In genomic region chr7:4527988-4528641, GRCh38 we compare ENCODE assay signal across 18 cellular contexts.
DNase-seq lines count a peak whose midpoint lies in the region; ATAC-seq and TF ChIP-seq lines count a peak whose summit lies in the region.
"Had no signal": no experiment of that assay in that cellular context is flagged by ENCODE, and none has a peak within 500 bp of the region (broad histone marks: within the 10 kb centered on the region; RNA-seq: fewer than 3 reads in every experiment).

No MANE protein-coding gene starts in this region.

- CTCF ChIA-PET in HCT116 (lab: Charles Lee), result no interaction called here

- H3K4me3 Mint-ChIP-seq in T-helper 2 cell treated with Interferon-gamma antibody and Interleukin-4, amounts not matched to agents 5 μg/mL and 100 μg/mL, for 36 hours, result no peak overlapping the region
- H3K4me3 Mint-ChIP-seq: B cell; CD4-positive, alpha-beta T cell had no signal

- TF ChIP-seq CTCF in HCT116 (IDR thresholded peaks at IDR 0.05 in 2 of 3, conservative IDR thresholded peaks at IDR 0.05 in 1 of 3; ENCODE audit: borderline replicate concordance in 1 of 3, insufficient read depth in 1 of 3, low read depth in 2 of 3, low read length in 2 of 3), result no peak

- no peaks in the 10 kb centered on the region for H3K9me3 Mint-ChIP-seq in T-helper 2 cell treated with Interferon-gamma antibody and Interleukin-4, amounts not matched to agents 5 μg/mL and 100 μg/mL, for 36 hours
- H3K9me3 Mint-ChIP-seq: CD4-positive, alpha-beta T cell had no signal

- H3K9ac ChIP-seq in HCT116 (ENCODE audit: low read length), result no peak overlapping the region

- H3K9me3 ChIP-seq in HCT116 (ENCODE audit: control insufficient read depth in 1 of 2, insufficient read depth in 1 of 2, low read depth in 1 of 2, low read length in 2 of 2), result no peaks in the 10 kb centered on the region
- H3K9me3 ChIP-seq in MG63, result no peaks in the 10 kb centered on the region
- H3K9me3 ChIP-seq: HAP-1 had no signal

- H3K79me2 ChIP-seq in HCT116 (ENCODE audit: insufficient read depth, low read length), result no peaks in the 10 kb centered on the region

- no peaks in the 10 kb centered on the region for H3K36me3 Mint-ChIP-seq in T-helper 2 cell treated with Interferon-gamma antibody and Interleukin-4, amounts not matched to agents 5 μg/mL and 100 μg/mL, for 36 hours (ENCODE audit: low read depth)

- no peak for TF ChIP-seq RAD21 in HCT116 (IDR thresholded peaks at IDR 0.05; ENCODE audit: low read depth)

- no peak overlapping the region for H3K4me2 ChIP-seq in HCT116 (ENCODE audit: low read length)

- no peaks in the 10 kb centered on the region for H3K9me2 ChIP-seq in HCT116 (ENCODE audit: insufficient read depth)

- H3K27ac Mint-ChIP-seq in T-helper 2 cell treated with Interferon-gamma antibody and Interleukin-4, amounts not matched to agents 5 μg/mL and 100 μg/mL, for 36 hours, result no peak overlapping the region
- H3K27ac Mint-ChIP-seq: B cell; CD4-positive, alpha-beta T cell had no signal

- DNase-seq in DMS 273 (lab: John Stamatoyannopoulos, UW; ENCODE audit: unreplicated experiment), result peak; percentile 8
- no peak for DNase-seq in DMS 273 treated with DMSO at 0.1 percent for 48 hours (lab: John Stamatoyannopoulos, UW)
- peak; percentile 6 for DNase-seq in HCT116 (ENCODE audit: low read depth, low spot score)
- peak; percentile 4 for DNase-seq in MG63
- peak; percentile 2 for DNase-seq in posterior vena cava (ENCODE audit: low spot score)
- DNase-seq in SIG-M5 (lab: John Stamatoyannopoulos, UW), result no peak
- no peak for DNase-seq in T-helper 2 cell treated with Interferon-gamma antibody and Interleukin-4, amounts not matched to agents 5 μg/mL and 100 μg/mL, for 36 hours (ENCODE audit: low spot score)
- no peak for DNase-seq in cortex of kidney (lab: John Stamatoyannopoulos, UW)
- DNase-seq: C1 segment of cervical spinal cord; CD4-positive, alpha-beta T cell; DND-41; GF-D8; GOT3; IMR-90; KG1 had no signal

- no peaks in the 10 kb centered on the region for H3K4me1 Mint-ChIP-seq in T-helper 2 cell treated with Interferon-gamma antibody and Interleukin-4, amounts not matched to agents 5 μg/mL and 100 μg/mL, for 36 hours (ENCODE audit: low read depth)
- H3K4me1 Mint-ChIP-seq: B cell had no signal

- intact Hi-C loops in HCT116 (cut with micrococcal nuclease) (no loop called here), posterior vena cava (cut with DNase I) (no loop called here)

- H3K4me3 ChIP-seq in HCT116 (replicated peaks in 1 of 2; ENCODE audit: low read depth in 1 of 2, low read length in 2 of 2) (no peak overlapping the region), MG63 (no peak overlapping the region)
- H3K4me3 ChIP-seq: HAP-1 had no signal

- POLR2A ChIA-PET in HCT116 (lab: Charles Lee), result no interaction called here

- H3K36me3 ChIP-seq in HCT116 (ENCODE audit: control insufficient read depth in 1 of 2, insufficient read depth in 2 of 2, low read length in 2 of 2) (no peaks in the 10 kb centered on the region), MG63 (no peaks in the 10 kb centered on the region)
- H3K36me3 ChIP-seq: HAP-1 had no signal

- H3K4me1 ChIP-seq in HCT116 (ENCODE audit: control insufficient read depth in 1 of 2, insufficient read depth in 2 of 2, low read length in 2 of 2), result no peaks in the 10 kb centered on the region
- H3K4me1 ChIP-seq: HAP-1 had no signal

- no TSS peak for BruUV-seq in HCT116 (replicated peaks; lab: Mats Ljungman, UMichigan)

- ATAC-seq in HCT116, result no peak

- H2AFZ ChIP-seq in HCT116 (ENCODE audit: low read depth, low read length, poor library complexity, severe bottlenecking), result no peak overlapping the region

- H3K27me3 Mint-ChIP-seq in T-helper 2 cell treated with Interferon-gamma antibody and Interleukin-4, amounts not matched to agents 5 μg/mL and 100 μg/mL, for 36 hours (ENCODE audit: low read depth), result no peaks in the 10 kb centered on the region
- H3K27me3 Mint-ChIP-seq: B cell had no signal

- H4K20me1 ChIP-seq in HCT116 (ENCODE audit: insufficient read depth), result no peaks in the 10 kb centered on the region

- no peak for TF ChIP-seq POLR2A in HCT116 (IDR thresholded peaks at IDR 0.05; ENCODE audit: borderline replicate concordance, extremely low read depth, insufficient read depth, insufficient read length)

- H3K27me3 ChIP-seq in HCT116 (ENCODE audit: insufficient read depth, low read length) (no peaks in the 10 kb centered on the region; the same call in 1 of the 2 replicates), MG63 (no peaks in the 10 kb centered on the region; the same call in 1 of the 2 replicates)

- no peak overlapping the region for H3K27ac ChIP-seq in HCT116 (ENCODE audit: low read depth, low read length)
- H3K27ac ChIP-seq: 22Rv1 had no signal

- RAD21 ChIA-PET in HCT116 (lab: Charles Lee; ENCODE audit: low non-redundant PET in 1 of 2, low total read pairs in 2 of 2, uncharacterized antibody in 2 of 2, unreplicated experiment in 2 of 2), result no interaction called here

TF ChIP-seq in HCT116, 20 proteins besides CTCF, POLR2A, EP300 and RAD21:
- no peak for TF ChIP-seq ATF3 (IDR thresholded peaks at IDR 0.05)
- no peak for TF ChIP-seq SRF (IDR thresholded peaks at IDR 0.05; ENCODE audit: low read depth)
- TF ChIP-seq FOSL1 (IDR thresholded peaks at IDR 0.05; ENCODE audit: low read depth), result no peak
- TF ChIP-seq YY1 (IDR thresholded peaks at IDR 0.05; ENCODE audit: extremely low read depth, insufficient replicate concordance, low read depth, low read length), result no peak
- TF ChIP-seq EZH2phosphoT487 (IDR thresholded peaks at IDR 0.05; ENCODE audit: borderline replicate concordance), result no peak
- TF ChIP-seq, protein P1, sequence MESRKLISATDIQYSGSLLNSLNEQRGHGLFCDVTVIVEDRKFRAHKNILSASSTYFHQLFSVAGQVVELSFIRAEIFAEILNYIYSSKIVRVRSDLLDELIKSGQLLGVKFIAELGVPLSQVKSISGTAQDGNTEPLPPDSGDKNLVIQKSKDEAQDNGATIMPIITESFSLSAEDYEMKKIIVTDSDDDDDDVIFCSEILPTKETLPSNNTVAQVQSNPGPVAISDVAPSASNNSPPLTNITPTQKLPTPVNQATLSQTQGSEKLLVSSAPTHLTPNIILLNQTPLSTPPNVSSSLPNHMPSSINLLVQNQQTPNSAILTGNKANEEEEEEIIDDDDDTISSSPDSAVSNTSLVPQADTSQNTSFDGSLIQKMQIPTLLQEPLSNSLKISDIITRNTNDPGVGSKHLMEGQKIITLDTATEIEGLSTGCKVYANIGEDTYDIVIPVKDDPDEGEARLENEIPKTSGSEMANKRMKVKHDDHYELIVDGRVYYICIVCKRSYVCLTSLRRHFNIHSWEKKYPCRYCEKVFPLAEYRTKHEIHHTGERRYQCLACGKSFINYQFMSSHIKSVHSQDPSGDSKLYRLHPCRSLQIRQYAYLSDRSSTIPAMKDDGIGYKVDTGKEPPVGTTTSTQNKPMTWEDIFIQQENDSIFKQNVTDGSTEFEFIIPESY (IDR thresholded peaks at IDR 0.05; ENCODE audit: extremely low read depth, insufficient replicate concordance, low read length), result no peak
- TF ChIP-seq ELF1 (IDR thresholded peaks at IDR 0.05; ENCODE audit: borderline replicate concordance, low read depth), result no peak
- no peak for TF ChIP-seq SP1 (IDR thresholded peaks at IDR 0.05; ENCODE audit: low read depth)

Comparison
In these comparisons a context has a peak if more than half of its experiments do, and no peak if none do; other contexts are left out.
1. DNase-seq: peak in DMS 273 (single experiment), HCT116 (single experiment), MG63 (single experiment) and posterior vena cava (single experiment); none in DMS 273 treated with DMSO at 0.1 percent for 48 hours (single experiment), SIG-M5 (single experiment), T-helper 2 cell treated with Interferon-gamma antibody and Interleukin-4, amounts not matched to agents 5 μg/mL and 100 μg/mL, for 36 hours (single experiment) and cortex of kidney (single experiment).